15 cellular contexts compared by ENCODE assay signal in the genomic region with DNA sequence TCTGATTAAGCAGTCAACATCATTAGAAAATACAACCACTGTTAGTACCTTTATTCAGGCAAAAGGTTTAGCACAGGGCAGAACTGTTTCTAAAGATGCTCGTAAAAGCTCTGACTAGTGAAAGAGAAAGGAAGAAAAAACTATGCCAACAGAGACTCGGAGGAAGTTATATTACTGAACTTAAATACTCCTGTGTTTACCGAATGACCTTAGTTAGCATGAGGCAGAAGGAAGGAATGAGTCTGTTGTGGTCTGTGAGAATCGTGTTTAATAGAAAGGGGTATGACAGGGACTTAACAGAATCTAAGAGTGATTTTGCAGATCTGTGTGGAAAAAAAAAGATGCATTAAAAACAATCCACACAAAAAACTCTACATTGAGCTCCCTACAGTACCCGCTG.
DNase-seq lines count a peak whose midpoint lies in the region; ATAC-seq, FAIRE-seq and TF ChIP-seq lines count a peak whose summit lies in the region.
"Had no signal": no experiment of that assay in that cellular context is flagged by ENCODE, and none has a peak within 500 bp of the region (broad histone marks: within the 10 kb centered on the region; RNA-seq: fewer than 3 reads in every experiment).

No MANE protein-coding gene starts in this region.

- H3K9me3 ChIP-seq in left ventricle myocardium inferior (replicated peaks) (no peaks in the 10 kb centered on the region), adrenal gland (replicated peaks in 1 of 3) (no peaks in the 10 kb centered on the region)
- H3K9me3 ChIP-seq: upper lobe of right lung had no signal

- H3K4me1 Mint-ChIP-seq in MCF 10A (ENCODE audit: insufficient read depth, unreplicated experiment): no peaks in the 10 kb centered on the region

- no peak overlapping the region for H3K4me3 Mint-ChIP-seq in MCF 10A (ENCODE audit: unreplicated experiment)
- H3K4me3 Mint-ChIP-seq: T-helper 17 cell had no signal

- BruUV-seq in MCF 10A (replicated peaks; lab: Mats Ljungman, UMichigan): no TSS peak

- POLR2A ChIA-PET in MCF 10A (lab: Yijun Ruan, JAX): interaction anchor here (0.9 to 1.0 kb wide), 2 partner anchors 10 to 21 kb away, joined by 3 to 4 read pairs; no protein-coding TSS in a partner anchor

- no peak for DNase-seq in left ventricle myocardium inferior
- no peak for DNase-seq in left cardiac atrium
- peak; percentile 53 for DNase-seq in astrocyte of the hippocampus (ENCODE audit: low read depth, low spot score)
- DNase-seq in myocyte (ENCODE audit: low read depth): peak; percentile 29
- no peak for DNase-seq in NCI-H2227 treated with DMSO at 0.1 percent for 48 hours (lab: John Stamatoyannopoulos, UW)
- DNase-seq in HTR-8/SVneo (ENCODE audit: insufficient read length, low spot score): no peak
- DNase-seq in MCF 10A (ENCODE audit: unreplicated experiment): no peak
- DNase-seq in adrenal gland: no peak
- DNase-seq: activated effector memory CD4-positive, alpha-beta T cell treated with Interleukin-2 at 50 U/mL for 16 hours; cerebellar nuclear complex; foreskin keratinocyte; GOT3; T-helper 17 cell; upper lobe of right lung had no signal

- H3K27ac ChIP-seq in left ventricle myocardium inferior (replicated peaks): peak overlapping the region; percentile 81
- peak overlapping the region in 2 of 5 donors; percentile 79 for H3K27ac ChIP-seq in adrenal gland
- H3K27ac ChIP-seq: foreskin keratinocyte, upper lobe of right lung had no signal

- H3K9me3 Mint-ChIP-seq in MCF 10A (ENCODE audit: unreplicated experiment): no peaks in the 10 kb centered on the region

- no peak for FAIRE-seq in HTR-8/SVneo (lab: Jason Lieb, UNC)
- FAIRE-seq: RCC 7860 had no signal

- TF ChIP-seq POLR2A in adrenal gland (IDR thresholded peaks at IDR 0.05): no peak

- H3K27me3 ChIP-seq in left ventricle myocardium inferior (ENCODE audit: low read depth) (no peaks in the 10 kb centered on the region), adrenal gland (no peaks in the 10 kb centered on the region)
- H3K27me3 ChIP-seq: foreskin keratinocyte, upper lobe of right lung had no signal

- CTCF ChIA-PET in MCF 10A (lab: Yijun Ruan, JAX): no interaction called here

- no peak for ATAC-seq in left cardiac atrium
- ATAC-seq: foreskin keratinocyte, T-helper 17 cell, upper lobe of right lung had no signal

- intact Hi-C loops in left ventricle myocardium inferior (cut with micrococcal nuclease) (no loop called here), left cardiac atrium (cut with DNase I) (no loop called here), MCF 10A (cut with micrococcal nuclease) (no loop called here), adrenal gland (cut with DNase I) (no loop called here)

- peaks cover 79% of the 10 kb centered on the region for H3K36me3 Mint-ChIP-seq in MCF 10A (ENCODE audit: insufficient read depth, unreplicated experiment)

- 52 to 65% (median 58%) methylated on average over 5 of the region's 5 CpGs for WGBS in adrenal gland, 4 donors

- H3K36me3 ChIP-seq in left ventricle myocardium inferior: peaks cover 2% of the 10 kb centered on the region
- no peaks in the 10 kb centered on the region for H3K36me3 ChIP-seq in adrenal gland (replicated peaks in 1 of 2)
- H3K36me3 ChIP-seq: upper lobe of right lung had no signal

- TF ChIP-seq CTCF in left ventricle myocardium inferior (IDR thresholded peaks at IDR 0.05; ENCODE audit: borderline replicate concordance) (no peak), MCF 10A (IDR thresholded peaks at IDR 0.05; ENCODE audit: unreplicated experiment) (no peak), adrenal gland (IDR thresholded peaks at IDR 0.05) (no peak)

- H3K4me3 ChIP-seq in left ventricle myocardium inferior (no peak overlapping the region), adrenal gland (no peak overlapping the region)
- H3K4me3 ChIP-seq: upper lobe of right lung had no signal

- no peak overlapping the region for H3K27ac Mint-ChIP-seq in MCF 10A (ENCODE audit: low read depth, unreplicated experiment)
- H3K27ac Mint-ChIP-seq: T-helper 17 cell had no signal

- H3K4me1 ChIP-seq in left ventricle myocardium inferior: peaks cover 72% of the 10 kb centered on the region
- H3K4me1 ChIP-seq in adrenal gland (replicated peaks in 1 of 2): peaks cover 10 to 33% of the 10 kb centered on the region in 2 donors
- H3K4me1 ChIP-seq: foreskin keratinocyte had no signal

- no peaks in the 10 kb centered on the region for H3K27me3 Mint-ChIP-seq in MCF 10A (ENCODE audit: insufficient read depth, unreplicated experiment)

Comparison
In these comparisons a context has a peak if more than half of its experiments do, and no peak if none do; other contexts are left out.
1. DNase-seq: peak in astrocyte of the hippocampus (single experiment) and myocyte (single experiment); none in left ventricle myocardium inferior (single experiment), left cardiac atrium (single experiment), NCI-H2227 treated with DMSO at 0.1 percent for 48 hours (single experiment), HTR-8/SVneo (single experiment), MCF 10A (single experiment) and adrenal gland (0 of 7).